In the genomic region with DNA sequence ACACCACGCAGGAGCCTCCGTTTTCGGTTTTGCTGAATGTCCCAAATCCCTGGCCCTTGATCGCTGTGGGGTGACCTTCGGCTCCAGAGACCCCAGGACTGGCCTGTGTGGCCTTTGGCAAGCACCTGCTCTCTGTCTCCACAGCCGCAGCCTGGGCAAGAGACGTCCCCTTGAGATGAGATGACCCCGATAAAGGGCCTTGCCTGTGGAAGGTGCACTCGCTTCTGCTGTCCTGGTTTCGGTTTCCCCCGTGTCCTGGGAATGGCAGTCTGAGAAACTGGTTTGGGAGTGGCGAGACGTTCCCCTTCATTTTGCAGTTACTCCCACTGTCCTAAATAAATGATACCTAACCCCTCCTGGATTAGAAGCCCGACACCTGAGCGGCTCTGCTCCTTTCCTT, we compare ENCODE assay signal across 29 cellular contexts. TPM values are rescaled to one million over a fixed set of nuclear protein-coding genes. Genes with fewer than 3 reads are reported as not detected.
DNase-seq lines count a peak whose midpoint lies in the region; ATAC-seq and TF ChIP-seq lines count a peak whose summit lies in the region.
"Had no signal": no experiment of that assay in that cellular context is flagged by ENCODE, and none has a peak within 500 bp of the region (broad histone marks: within the 10 kb centered on the region; RNA-seq: fewer than 3 reads in every experiment).

No MANE protein-coding gene starts in this region.

- H3K9ac ChIP-seq in SK-N-SH (no peak overlapping the region), neural progenitor cell (no peak overlapping the region)

- H3K4me3 ChIP-seq in SK-N-SH (ENCODE audit: low read depth in 2 of 2, low read length in 1 of 2) (no peak overlapping the region), neural progenitor cell (no peak overlapping the region), testis (no peak overlapping the region)
- H3K4me3 ChIP-seq: psoas muscle, skin epidermis, thoracic aorta had no signal

- H3K4me3 Mint-ChIP-seq in neural progenitor cell: no peak overlapping the region
- H3K4me3 Mint-ChIP-seq: activated naive CD8-positive, alpha-beta T cell; stimulated activated memory B cell treated with anti-CD40 and anti-IgM and Interleukin-4, amounts not matched to agents 10 μg/mL and 1 μg/mL and 100 μg/mL, for 72 hours had no signal

- TF ChIP-seq POLR2A in testis (IDR thresholded peaks at IDR 0.05): no peak

- H3K27me3 ChIP-seq in SK-N-SH (ENCODE audit: insufficient read depth): no peaks in the 10 kb centered on the region
- H3K27me3 ChIP-seq in neural progenitor cell: no peaks in the 10 kb centered on the region
- no peaks in the 10 kb centered on the region for H3K27me3 ChIP-seq in testis

- no peaks in the 10 kb centered on the region for H3K79me2 ChIP-seq in SK-N-SH (ENCODE audit: insufficient read depth)
- no peaks in the 10 kb centered on the region for H3K79me2 ChIP-seq in neural progenitor cell (ENCODE audit: low read depth)

- H3K4me1 Mint-ChIP-seq in neural progenitor cell: peaks cover 35% of the 10 kb centered on the region
- H3K4me1 Mint-ChIP-seq: stimulated activated memory B cell treated with anti-CD40 and anti-IgM and Interleukin-4, amounts not matched to agents 10 μg/mL and 1 μg/mL and 100 μg/mL, for 72 hours had no signal

- no peaks in the 10 kb centered on the region for H3K36me3 ChIP-seq in SK-N-SH (replicated peaks in 1 of 2; ENCODE audit: control insufficient read depth in 1 of 2, insufficient read depth in 2 of 2, low read length in 1 of 2)
- H3K36me3 ChIP-seq in neural progenitor cell: no peaks in the 10 kb centered on the region
- H3K36me3 ChIP-seq in testis (ENCODE audit: low read depth, missing control alignments): no peaks in the 10 kb centered on the region
- H3K36me3 ChIP-seq: thoracic aorta had no signal

- H4K20me1 ChIP-seq in SK-N-SH (ENCODE audit: insufficient read depth) (no peaks in the 10 kb centered on the region), neural progenitor cell (ENCODE audit: low read depth) (peaks cover 9% of the 10 kb centered on the region)

- no peak for TF ChIP-seq EP300 in SK-N-SH (IDR thresholded peaks at IDR 0.05; ENCODE audit: borderline replicate concordance in 1 of 2, low read depth in 1 of 2, low read length in 1 of 2)

- CTCF ChIA-PET in SK-N-SH (lab: Yijun Ruan, JAX): no interaction called here

- DNase-seq in SK-N-SH (peak; percentile 16), cardiac septum (ENCODE audit: low spot score) (peak; percentile 68), left cardiac atrium (no peak), neural progenitor cell (ENCODE audit: low spot score) (no peak), ureter (ENCODE audit: low spot score) (peak; percentile 26), kidney glomerular epithelial cell (lab: John Stamatoyannopoulos, UW) (no peak), testis (no peak)
- DNase-seq: AML-193, cerebellar nuclear complex, COR-L47, DMS79 treated with DMSO at 0.1 percent for 48 hours, midbrain, NCI-H1048, NCI-H187 treated with DMSO at 0.1 percent for 48 hours, NCI-H226, NCI-H82, OCI-M1, SIG-M5, T-helper 1 cell had no signal

- no peaks in the 10 kb centered on the region; a peak in 1 of 4 replicates for H3K4me1 ChIP-seq in SK-N-SH (ENCODE audit: control insufficient read depth in 1 of 2, insufficient read depth in 2 of 2, low read depth in 1 of 2, low read length in 1 of 2)
- peaks cover 26% of the 10 kb centered on the region for H3K4me1 ChIP-seq in neural progenitor cell
- H3K4me1 ChIP-seq in testis: peaks cover 6% of the 10 kb centered on the region
- H3K4me1 ChIP-seq: psoas muscle had no signal

- no peaks in the 10 kb centered on the region for H3K9me3 ChIP-seq in SK-N-SH
- no peaks in the 10 kb centered on the region for H3K9me3 ChIP-seq in neural progenitor cell (ENCODE audit: low read depth)
- no peaks in the 10 kb centered on the region for H3K9me3 ChIP-seq in testis
- H3K9me3 ChIP-seq: psoas muscle, thoracic aorta had no signal

- H3K27ac ChIP-seq in SK-N-SH (ENCODE audit: low read depth in 2 of 2, low read length in 1 of 2) (no peak overlapping the region), neural progenitor cell (no peak overlapping the region), testis (no peak overlapping the region)
- H3K27ac ChIP-seq: 22Rv1, epithelial cell of prostate, psoas muscle, skin epidermis, thoracic aorta had no signal

- no peak for TF ChIP-seq CTCF in SK-N-SH (IDR thresholded peaks at IDR 0.05)
- TF ChIP-seq CTCF in neural progenitor cell (IDR thresholded peaks at IDR 0.05): no peak
- TF ChIP-seq CTCF in testis (IDR thresholded peaks at IDR 0.05): no peak

- no peak overlapping the region for H2AFZ ChIP-seq in SK-N-SH (ENCODE audit: low read depth)
- H2AFZ ChIP-seq in neural progenitor cell (replicated peaks): no peak overlapping the region

- H3K9me3 Mint-ChIP-seq in neural progenitor cell: no peaks in the 10 kb centered on the region
- H3K9me3 Mint-ChIP-seq: stimulated activated memory B cell treated with anti-CD40 and anti-IgM and Interleukin-4, amounts not matched to agents 10 μg/mL and 1 μg/mL and 100 μg/mL, for 72 hours had no signal

- no peaks in the 10 kb centered on the region for H3K36me3 Mint-ChIP-seq in neural progenitor cell
- H3K36me3 Mint-ChIP-seq: activated naive CD8-positive, alpha-beta T cell; stimulated activated memory B cell treated with anti-CD40 and anti-IgM and Interleukin-4, amounts not matched to agents 10 μg/mL and 1 μg/mL and 100 μg/mL, for 72 hours had no signal

- H3K4me2 ChIP-seq in SK-N-SH (no peak overlapping the region), neural progenitor cell (no peak overlapping the region)

- H3K27me3 Mint-ChIP-seq in neural progenitor cell (ENCODE audit: insufficient read depth, low read depth): peaks cover 9% of the 10 kb centered on the region
- H3K27me3 Mint-ChIP-seq: activated naive CD8-positive, alpha-beta T cell; stimulated activated memory B cell treated with anti-CD40 and anti-IgM and Interleukin-4, amounts not matched to agents 10 μg/mL and 1 μg/mL and 100 μg/mL, for 72 hours had no signal

- no peaks in the 10 kb centered on the region for H3F3A ChIP-seq in SK-N-SH (replicated peaks; ENCODE audit: insufficient read depth)
- no peaks in the 10 kb centered on the region for H3F3A ChIP-seq in neural progenitor cell (ENCODE audit: low read depth)

- peak overlapping the region; percentile 85 for H3K27ac Mint-ChIP-seq in neural progenitor cell
- H3K27ac Mint-ChIP-seq: activated naive CD8-positive, alpha-beta T cell; stimulated activated memory B cell treated with anti-CD40 and anti-IgM and Interleukin-4, amounts not matched to agents 10 μg/mL and 1 μg/mL and 100 μg/mL, for 72 hours had no signal

- ATAC-seq in SK-N-SH treated with all-trans-retinoic acid at 6 μM for 48 hours: no peak
- ATAC-seq in left cardiac atrium: no peak
- ATAC-seq: psoas muscle; stimulated activated memory B cell treated with anti-CD40 and anti-IgM and Interleukin-4, amounts not matched to agents 10 μg/mL and 1 μg/mL and 100 μg/mL, for 72 hours had no signal

- POLR2A ChIA-PET in SK-N-SH (lab: Yijun Ruan, JAX): no interaction called here

- intact Hi-C loops in cardiac septum (cut with DNase I): no loop called here
- intact Hi-C loops in left cardiac atrium (cut with DNase I): no loop called here
- intact Hi-C loops in testis (cut with DNase I; ENCODE audit: low total_unique reads): no loop called here

- 68% methylated on average over 9 of the region's 15 CpGs for WGBS in SK-N-SH (ENCODE audit: low lambda C conversion rate)
- 86 to 88% methylated on average over 8 to 15 of the region's 15 CpGs for WGBS in testis, 2 donors

- no peaks in the 10 kb centered on the region for H3K9me2 ChIP-seq in SK-N-SH

- TF ChIP-seq RAD21 in SK-N-SH (IDR thresholded peaks at IDR 0.05; ENCODE audit: low read length): no peak

TF ChIP-seq in SK-N-SH, 30 proteins besides CTCF, POLR2A, EP300 and RAD21 (continues in another document):
- TF ChIP-seq GABPA (IDR thresholded peaks at IDR 0.05; ENCODE audit: low read depth) (no peak), SIN3A (IDR thresholded peaks at IDR 0.05; ENCODE audit: borderline replicate concordance, low read depth, low read length) (no peak), RFX5 (IDR thresholded peaks at IDR 0.05; ENCODE audit: low read length) (no peak)
- TF ChIP-seq, protein P1, sequence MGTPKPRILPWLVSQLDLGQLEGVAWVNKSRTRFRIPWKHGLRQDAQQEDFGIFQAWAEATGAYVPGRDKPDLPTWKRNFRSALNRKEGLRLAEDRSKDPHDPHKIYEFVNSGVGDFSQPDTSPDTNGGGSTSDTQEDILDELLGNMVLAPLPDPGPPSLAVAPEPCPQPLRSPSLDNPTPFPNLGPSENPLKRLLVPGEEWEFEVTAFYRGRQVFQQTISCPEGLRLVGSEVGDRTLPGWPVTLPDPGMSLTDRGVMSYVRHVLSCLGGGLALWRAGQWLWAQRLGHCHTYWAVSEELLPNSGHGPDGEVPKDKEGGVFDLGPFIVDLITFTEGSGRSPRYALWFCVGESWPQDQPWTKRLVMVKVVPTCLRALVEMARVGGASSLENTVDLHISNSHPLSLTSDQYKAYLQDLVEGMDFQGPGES (IDR thresholded peaks at IDR 0.05; ENCODE audit: low read depth, low read length): no peak

TF ChIP-seq in SK-N-SH treated with all-trans-retinoic acid at 6 μM for 48 hours, 23 proteins besides CTCF, POLR2A, EP300 and RAD21 (continues in another document):
- no peak for TF ChIP-seq ARNTL (CRISPR knock-in tag; IDR thresholded peaks at IDR 0.05; ENCODE audit: borderline replicate concordance, low read depth)
- no peak for TF ChIP-seq ZNF70 (CRISPR knock-in tag; IDR thresholded peaks at IDR 0.05)
- no peak for TF ChIP-seq ZNF565 (CRISPR knock-in tag; conservative IDR thresholded peaks at IDR 0.05; ENCODE audit: low read depth)
- no peak for TF ChIP-seq BACH2 (CRISPR knock-in tag; IDR thresholded peaks at IDR 0.05; ENCODE audit: borderline replicate concordance)
- no peak for TF ChIP-seq CSDC2 (CRISPR knock-in tag; IDR thresholded peaks at IDR 0.05)

RNA-seq across cellular contexts. Expression of gene PSAPL1, which starts 9.6 kb away (rescaled TPM):
- polyA plus RNA-seq in SK-N-SH (2012; rRNA removed) (0.02 and 0.03 TPM in 2 replicates), testis (ENCODE audit: insufficient read depth, low read depth, low replicate concordance) (11.0 TPM)
- polyA plus RNA-seq in SK-N-SH (2012; cell fraction: cytosol; rRNA removed): 0.01 TPM in 2 replicates
- 0.01 and 0.02 TPM in 2 replicates for polyA plus RNA-seq in SK-N-SH (2012; cell fraction: nucleus; rRNA removed)
- total RNA-seq in cardiac septum (not detected), left cardiac atrium (not detected), neural progenitor cell (ENCODE audit: low replicate concordance) (0.06 TPM in 1 of 2 replicates, not detected in the other), ureter (not detected), testis (10 to 100 TPM; 17.5 to 19.0 TPM)
- total RNA-seq: LHCN-M2, psoas muscle had no signal
- polyA plus RNA-seq: neural cell, psoas muscle had no signal

Comparison
In these comparisons a context has a peak if more than half of its experiments do, and no peak if none do; other contexts are left out.
1. DNase-seq: peak in SK-N-SH (single experiment), cardiac septum (single experiment) and ureter (single experiment); none in left cardiac atrium (single experiment), neural progenitor cell (single experiment), kidney glomerular epithelial cell (single experiment) and testis (single experiment).
2. RNA of gene PSAPL1, which starts 9.6 kb away (total RNA-seq): 17.5 to 19.0 TPM in testis; not detected in cardiac septum (single experiment), not detected in left cardiac atrium, 0.06 TPM in neural progenitor cell and not detected in ureter (single experiment); every median in the first group is over 10 times any median in the second.